9 cellular contexts compared by ENCODE assay signal in the genomic region with DNA sequence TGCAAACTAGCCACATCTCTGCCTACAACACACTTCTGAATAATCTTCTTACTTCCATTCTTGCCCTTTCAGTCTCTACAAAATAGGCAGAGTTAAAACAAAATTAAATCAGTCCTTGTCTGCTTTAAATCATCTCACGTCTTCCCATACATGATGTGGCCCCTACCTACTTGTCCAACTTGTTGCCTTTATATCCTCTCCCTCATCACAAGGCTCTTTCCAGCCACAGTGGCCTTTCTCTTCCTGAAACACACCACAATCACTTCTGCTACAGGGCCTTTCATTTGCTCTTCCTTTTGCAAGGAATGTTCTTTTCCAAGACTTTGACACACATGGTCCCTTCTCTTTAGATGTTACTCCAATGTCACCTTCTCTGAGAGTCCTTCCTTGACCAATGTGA. TPM values are rescaled to one million over a fixed set of nuclear protein-coding genes. Genes with fewer than 3 reads are reported as not detected.
DNase-seq lines count a peak whose midpoint lies in the region; ATAC-seq and TF ChIP-seq lines count a peak whose summit lies in the region.
"Had no signal": no experiment of that assay in that cellular context is flagged by ENCODE, and none has a peak within 500 bp of the region (broad histone marks: within the 10 kb centered on the region; RNA-seq: fewer than 3 reads in every experiment).

No MANE protein-coding gene starts in this region.

- no peaks in the 10 kb centered on the region for H3F3A ChIP-seq in neural cell (ENCODE audit: insufficient read depth, low read length, poor library complexity, severe bottlenecking)

- H3K4me3 ChIP-seq in BLaER1 (peak overlapping the region; percentile 88), coronary artery (peak overlapping the region; percentile 98), neural cell (ENCODE audit: low read length) (peak overlapping the region; percentile 78)

- H3K36me3 ChIP-seq in BLaER1: peaks cover 21% of the 10 kb centered on the region; the same call in 1 of the 2 replicates
- H3K36me3 ChIP-seq in KOPT-K1 (ENCODE audit: insufficient read depth, low read length): peaks cover 41% of the 10 kb centered on the region
- no peaks in the 10 kb centered on the region for H3K36me3 ChIP-seq in neural cell (ENCODE audit: insufficient read depth, low read length)

- H4K20me1 ChIP-seq in BLaER1: peaks cover 61% of the 10 kb centered on the region
- no peaks in the 10 kb centered on the region for H4K20me1 ChIP-seq in neural cell (ENCODE audit: insufficient read depth)

- H3K27ac ChIP-seq in BLaER1 (peak overlapping the region; percentile 98), KOPT-K1 (ENCODE audit: low read depth, low read length, poor library complexity, severe bottlenecking) (peak overlapping the region; percentile 95), coronary artery (no peak overlapping the region), neural cell (ENCODE audit: low read length) (no peak overlapping the region), substantia nigra (ENCODE audit: low read depth, low read length, poor library complexity, severe bottlenecking) (no peak overlapping the region)

- H3K4me2 ChIP-seq in BLaER1: peak overlapping the region; percentile 93
- peak overlapping the region; percentile 91 for H3K4me2 ChIP-seq in neural cell (ENCODE audit: low read length)

- no peak for TF ChIP-seq CTCF in coronary artery (IDR thresholded peaks at IDR 0.05)
- TF ChIP-seq CTCF in neural cell (IDR thresholded peaks at IDR 0.05; ENCODE audit: poor library complexity, severe bottlenecking): no peak

- H3K27me3 ChIP-seq in BLaER1: no peaks in the 10 kb centered on the region
- H3K27me3 ChIP-seq in neural cell (ENCODE audit: insufficient read depth, low read depth, low read length): no peaks in the 10 kb centered on the region

- H3K79me2 ChIP-seq in neural cell (replicated peaks; ENCODE audit: insufficient read depth, low read length): peaks cover 68% of the 10 kb centered on the region

- H3K9me2 ChIP-seq in neural cell (ENCODE audit: insufficient read depth, low read length): no peaks in the 10 kb centered on the region

- no peak for TF ChIP-seq RAD21 in neural cell (conservative IDR thresholded peaks at IDR 0.05)

- no peak for DNase-seq in coronary artery (ENCODE audit: low spot score)
- DNase-seq in NCI-H187 treated with DMSO at 0.1 percent for 48 hours (lab: John Stamatoyannopoulos, UW): no peak
- DNase-seq in stimulated activated naive CD8-positive, alpha-beta T cell treated with anti-CD3 and anti-CD28 coated beads, Interleukin-15, Interleukin-2, amounts not matched to agents 100 U/mL and 50 U/mL, for 24 hours: no peak
- DNase-seq in substantia nigra (lab: John Stamatoyannopoulos, UW): no peak
- DNase-seq: GF-D8 had no signal

- peaks cover 52% of the 10 kb centered on the region for H3K4me1 ChIP-seq in BLaER1

- no peak for ATAC-seq in HG02852 (IDR thresholded peaks at IDR 0.05; ENCODE audit: unreplicated experiment)
- no peak for ATAC-seq in stimulated activated naive CD8-positive, alpha-beta T cell treated with anti-CD3 and anti-CD28 coated beads, Interleukin-15, Interleukin-2, amounts not matched to agents 100 U/mL and 50 U/mL, for 24 hours

- no peak for TF ChIP-seq EP300 in neural cell (conservative IDR thresholded peaks at IDR 0.05; ENCODE audit: poor library complexity, severe bottlenecking)

- H2AFZ ChIP-seq in neural cell (ENCODE audit: low read depth, low read length): no peak overlapping the region

- H3K9me3 ChIP-seq in BLaER1 (no peaks in the 10 kb centered on the region), KOPT-K1 (ENCODE audit: insufficient read depth, low read length, poor library complexity, severe bottlenecking) (no peaks in the 10 kb centered on the region), neural cell (ENCODE audit: low read length) (no peaks in the 10 kb centered on the region)

- H3K9ac ChIP-seq in BLaER1: peak overlapping the region; percentile 98
- peak overlapping the region; percentile 96 for H3K9ac ChIP-seq in neural cell (ENCODE audit: low read length)

TF ChIP-seq in neural cell, 6 proteins besides CTCF, POLR2A, EP300 and RAD21:
- TF ChIP-seq MXI1 (conservative IDR thresholded peaks at IDR 0.05; ENCODE audit: poor library complexity, severe bottlenecking): no peak
- TF ChIP-seq, protein P1, sequence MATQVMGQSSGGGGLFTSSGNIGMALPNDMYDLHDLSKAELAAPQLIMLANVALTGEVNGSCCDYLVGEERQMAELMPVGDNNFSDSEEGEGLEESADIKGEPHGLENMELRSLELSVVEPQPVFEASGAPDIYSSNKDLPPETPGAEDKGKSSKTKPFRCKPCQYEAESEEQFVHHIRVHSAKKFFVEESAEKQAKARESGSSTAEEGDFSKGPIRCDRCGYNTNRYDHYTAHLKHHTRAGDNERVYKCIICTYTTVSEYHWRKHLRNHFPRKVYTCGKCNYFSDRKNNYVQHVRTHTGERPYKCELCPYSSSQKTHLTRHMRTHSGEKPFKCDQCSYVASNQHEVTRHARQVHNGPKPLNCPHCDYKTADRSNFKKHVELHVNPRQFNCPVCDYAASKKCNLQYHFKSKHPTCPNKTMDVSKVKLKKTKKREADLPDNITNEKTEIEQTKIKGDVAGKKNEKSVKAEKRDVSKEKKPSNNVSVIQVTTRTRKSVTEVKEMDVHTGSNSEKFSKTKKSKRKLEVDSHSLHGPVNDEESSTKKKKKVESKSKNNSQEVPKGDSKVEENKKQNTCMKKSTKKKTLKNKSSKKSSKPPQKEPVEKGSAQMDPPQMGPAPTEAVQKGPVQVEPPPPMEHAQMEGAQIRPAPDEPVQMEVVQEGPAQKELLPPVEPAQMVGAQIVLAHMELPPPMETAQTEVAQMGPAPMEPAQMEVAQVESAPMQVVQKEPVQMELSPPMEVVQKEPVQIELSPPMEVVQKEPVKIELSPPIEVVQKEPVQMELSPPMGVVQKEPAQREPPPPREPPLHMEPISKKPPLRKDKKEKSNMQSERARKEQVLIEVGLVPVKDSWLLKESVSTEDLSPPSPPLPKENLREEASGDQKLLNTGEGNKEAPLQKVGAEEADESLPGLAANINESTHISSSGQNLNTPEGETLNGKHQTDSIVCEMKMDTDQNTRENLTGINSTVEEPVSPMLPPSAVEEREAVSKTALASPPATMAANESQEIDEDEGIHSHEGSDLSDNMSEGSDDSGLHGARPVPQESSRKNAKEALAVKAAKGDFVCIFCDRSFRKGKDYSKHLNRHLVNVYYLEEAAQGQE (IDR thresholded peaks at IDR 0.05; ENCODE audit: borderline replicate concordance): no peak
- no peak for TF ChIP-seq EZH2 (IDR thresholded peaks at IDR 0.05; ENCODE audit: borderline replicate concordance, insufficient read depth, low read length, poor library complexity, severe bottlenecking)
- TF ChIP-seq POLR2AphosphoS5 (IDR thresholded peaks at IDR 0.05): no peak
- no peak for TF ChIP-seq SMC3 (conservative IDR thresholded peaks at IDR 0.05; ENCODE audit: poor library complexity)
- TF ChIP-seq TAF1 (IDR thresholded peaks at IDR 0.05; ENCODE audit: low read depth): no peak
TF ChIP-seq in neural cell: peak in this region for 0.

RNA-seq across cellular contexts. Expression of a gene that starts 1.7 kb away (rescaled TPM):
- 95.9 and 112 TPM in 2 replicates for polyA plus RNA-seq in neural cell
- 103 and 121 TPM in 2 replicates for polyA minus RNA-seq in neural cell

Comparison
In these comparisons a context has a peak if more than half of its experiments do, and no peak if none do; other contexts are left out.
1. H3K27ac ChIP-seq: peak in BLaER1 (single experiment) and KOPT-K1 (single experiment); none in coronary artery (0 of 2), neural cell (single experiment) and substantia nigra (single experiment).
2. Peak in every context shown above with its lines, with median percentiles within 50 percentile points of each other: H3K4me3 ChIP-seq.